In genomic region chr1:161673396-161673795, GRCh38 we compare ENCODE assay signal across 11 cellular contexts. TPM values are rescaled to one million over a fixed set of nuclear protein-coding genes. Genes with fewer than 3 reads are reported as not detected.
"Had no signal": no experiment of that assay in that cellular context is flagged by ENCODE, and none has a peak within 500 bp of the region (broad histone marks: within the 10 kb centered on the region; RNA-seq: fewer than 3 reads in every experiment).

No MANE protein-coding gene starts in this region.

RNA-seq across cellular contexts. Expression of gene FCGR2B, which starts 10.5 kb away (rescaled TPM):
- total RNA-seq: activated CD4-positive, alpha-beta T cell treated with anti-CD3 and anti-CD28 coated beads, Interleukin-2, amount 10 ng/mL, durations not matched to agents 7 days and 5 days; activated T-cell treated with anti-CD3 and anti-CD28 coated beads, Interleukin-2, amount 50 U/mL, for 72 hours; cardiac muscle cell; dermis blood vessel endothelial cell; glomerular endothelial cell had no signal
- polyA plus RNA-seq: cardiac muscle cell had no signal

RNA-seq across cellular contexts. Expression of gene FCRLA, which starts 33.6 kb away (rescaled TPM):
- total RNA-seq: activated CD4-positive, alpha-beta memory T cell treated with anti-CD3 and anti-CD28 coated beads, Interleukin-2, amount 10 ng/mL, durations not matched to agents 7 days and 5 days; activated CD4-positive, alpha-beta T cell treated with anti-CD3 and anti-CD28 coated beads, Interleukin-2, amount 10 ng/mL, durations not matched to agents 7 days and 5 days; activated naive CD4-positive, alpha-beta T cell treated with anti-CD3 and anti-CD28 coated beads, Interleukin-2, amount 50 U/mL, for 72 hours; cardiac muscle cell; gastroesophageal sphincter; glomerular endothelial cell; T-helper 2 cell treated with Interferon-gamma antibody and Interleukin-4, amounts not matched to agents 100 ng/mL and 5 ng/mL, for 36 hours had no signal
- polyA plus RNA-seq: cardiac muscle cell had no signal

RNA-seq across cellular contexts. Expression of gene FCGR3B, which starts 42.4 kb away (rescaled TPM):
- total RNA-seq: activated CD4-positive, alpha-beta memory T cell treated with anti-CD3 and anti-CD28 coated beads, Interleukin-2, amount 10 ng/mL, durations not matched to agents 7 days and 5 days; activated CD4-positive, alpha-beta T cell treated with anti-CD3 and anti-CD28 coated beads, Interleukin-2, amount 10 ng/mL, durations not matched to agents 7 days and 5 days; activated naive CD4-positive, alpha-beta T cell treated with anti-CD3 and anti-CD28 coated beads, Interleukin-2, amount 50 U/mL, for 72 hours; activated naive CD8-positive, alpha-beta T cell treated with anti-CD3 and anti-CD28 coated beads, Interleukin-2, amount 10 ng/mL, durations not matched to agents 7 days and 5 days; cardiac muscle cell; dermis blood vessel endothelial cell; glomerular endothelial cell; T-helper 2 cell treated with Interferon-gamma antibody and Interleukin-4, amounts not matched to agents 100 ng/mL and 5 ng/mL, for 36 hours; WTC11 had no signal
- polyA plus RNA-seq: cardiac muscle cell had no signal

RNA-seq across cellular contexts. Expression of gene FCRLB, which starts 47.9 kb away (rescaled TPM):
- total RNA-seq: activated naive CD4-positive, alpha-beta T cell treated with anti-CD3 and anti-CD28 coated beads, Interleukin-2, amount 50 U/mL, for 72 hours had no signal
